In the genomic region with DNA sequence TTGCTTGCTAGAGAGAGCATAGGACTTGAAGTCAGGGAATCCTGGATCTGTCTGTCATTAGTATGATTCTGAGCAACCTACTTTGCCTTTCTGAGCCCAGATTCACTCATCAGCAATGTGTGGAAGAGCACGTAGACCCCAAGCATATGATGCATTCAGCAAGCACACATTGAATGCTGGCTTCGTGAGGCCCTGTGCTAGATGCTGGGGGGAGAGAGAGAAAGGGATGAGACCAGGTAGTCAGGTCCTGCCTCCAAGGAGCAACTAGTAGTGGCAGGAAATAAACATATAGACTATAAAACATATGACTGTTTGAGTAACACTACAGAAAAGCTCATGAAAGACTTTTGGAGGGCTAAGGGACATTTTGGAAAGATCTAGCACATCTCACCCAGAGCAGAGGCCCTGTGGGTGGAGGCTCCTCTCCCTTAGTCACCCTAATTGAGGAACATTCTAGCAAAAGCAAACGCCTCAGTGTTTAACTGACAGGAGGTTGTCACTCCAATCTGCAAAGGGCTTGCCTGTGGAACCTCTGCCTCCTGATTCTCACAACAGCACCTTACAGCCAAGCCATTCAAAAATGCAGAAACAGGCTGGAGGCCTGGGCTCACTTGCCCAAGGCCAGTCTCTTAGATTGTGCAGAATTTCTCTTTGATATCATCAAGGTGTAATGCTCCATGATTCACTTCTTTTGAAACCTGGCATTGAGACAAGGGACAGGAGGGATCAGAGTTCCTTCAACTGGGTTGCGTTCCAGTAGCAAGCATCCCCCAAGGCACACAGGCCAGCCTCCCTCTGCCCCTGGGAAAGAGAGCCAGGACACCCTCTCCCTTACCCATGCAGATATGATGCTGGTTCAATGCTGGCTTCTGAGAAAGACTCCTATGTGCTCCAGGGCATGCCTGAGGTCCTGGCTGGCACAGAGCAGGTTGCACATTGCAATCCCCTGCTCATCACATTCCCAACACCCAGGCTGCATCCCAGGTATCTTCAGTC, we compare ENCODE assay signal across 1 cellular context.
TF ChIP-seq lines count a peak whose summit lies in the region.

No MANE protein-coding gene starts in this region.

TF ChIP-seq in IMR-90, 13 proteins besides CTCF, POLR2A, EP300 and RAD21 (continued from another document):
- TF ChIP-seq, protein P1, sequence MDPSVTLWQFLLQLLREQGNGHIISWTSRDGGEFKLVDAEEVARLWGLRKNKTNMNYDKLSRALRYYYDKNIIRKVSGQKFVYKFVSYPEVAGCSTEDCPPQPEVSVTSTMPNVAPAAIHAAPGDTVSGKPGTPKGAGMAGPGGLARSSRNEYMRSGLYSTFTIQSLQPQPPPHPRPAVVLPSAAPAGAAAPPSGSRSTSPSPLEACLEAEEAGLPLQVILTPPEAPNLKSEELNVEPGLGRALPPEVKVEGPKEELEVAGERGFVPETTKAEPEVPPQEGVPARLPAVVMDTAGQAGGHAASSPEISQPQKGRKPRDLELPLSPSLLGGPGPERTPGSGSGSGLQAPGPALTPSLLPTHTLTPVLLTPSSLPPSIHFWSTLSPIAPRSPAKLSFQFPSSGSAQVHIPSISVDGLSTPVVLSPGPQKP (IDR thresholded peaks at IDR 0.05; ENCODE audit: borderline replicate concordance, low read depth, low read length): no peak
- TF ChIP-seq, protein P2, sequence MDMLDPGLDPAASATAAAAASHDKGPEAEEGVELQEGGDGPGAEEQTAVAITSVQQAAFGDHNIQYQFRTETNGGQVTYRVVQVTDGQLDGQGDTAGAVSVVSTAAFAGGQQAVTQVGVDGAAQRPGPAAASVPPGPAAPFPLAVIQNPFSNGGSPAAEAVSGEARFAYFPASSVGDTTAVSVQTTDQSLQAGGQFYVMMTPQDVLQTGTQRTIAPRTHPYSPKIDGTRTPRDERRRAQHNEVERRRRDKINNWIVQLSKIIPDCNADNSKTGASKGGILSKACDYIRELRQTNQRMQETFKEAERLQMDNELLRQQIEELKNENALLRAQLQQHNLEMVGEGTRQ (IDR thresholded peaks at IDR 0.05; ENCODE audit: low read depth, low read length): no peak
- TF ChIP-seq RFX5 (IDR thresholded peaks at IDR 0.05; ENCODE audit: low read depth, low read length) (no peak), RCOR1 (IDR thresholded peaks at IDR 0.05; ENCODE audit: insufficient replicate concordance, low read length) (no peak), SMC3 (IDR thresholded peaks at IDR 0.05; ENCODE audit: low read depth, low read length) (no peak), MXI1 (IDR thresholded peaks at IDR 0.05; ENCODE audit: borderline replicate concordance, low read depth, low read length) (no peak), MAZ (IDR thresholded peaks at IDR 0.05; ENCODE audit: borderline replicate concordance, low read depth, low read length) (no peak), FOS (IDR thresholded peaks at IDR 0.05; ENCODE audit: low read depth, low read length) (no peak), MAFK (IDR thresholded peaks at IDR 0.05; ENCODE audit: low read depth, low read length) (no peak)
